3 cellular contexts compared by ENCODE assay signal in genomic region chr20:36608388-36608728, GRCh38. TPM values are rescaled to one million over a fixed set of nuclear protein-coding genes. Genes with fewer than 3 reads are reported as not detected.
"Had no signal": no experiment of that assay in that cellular context is flagged by ENCODE, and none has a peak within 500 bp of the region (broad histone marks: within the 10 kb centered on the region; RNA-seq: fewer than 3 reads in every experiment).

No MANE protein-coding gene starts in this region.

RNA-seq across cellular contexts. Expression of gene SLA2, which starts 37.6 kb away (rescaled TPM):
- total RNA-seq: epithelial cell of proximal tubule, myocyte, occipital lobe had no signal
